13 cellular contexts compared by ENCODE assay signal in the genomic region with DNA sequence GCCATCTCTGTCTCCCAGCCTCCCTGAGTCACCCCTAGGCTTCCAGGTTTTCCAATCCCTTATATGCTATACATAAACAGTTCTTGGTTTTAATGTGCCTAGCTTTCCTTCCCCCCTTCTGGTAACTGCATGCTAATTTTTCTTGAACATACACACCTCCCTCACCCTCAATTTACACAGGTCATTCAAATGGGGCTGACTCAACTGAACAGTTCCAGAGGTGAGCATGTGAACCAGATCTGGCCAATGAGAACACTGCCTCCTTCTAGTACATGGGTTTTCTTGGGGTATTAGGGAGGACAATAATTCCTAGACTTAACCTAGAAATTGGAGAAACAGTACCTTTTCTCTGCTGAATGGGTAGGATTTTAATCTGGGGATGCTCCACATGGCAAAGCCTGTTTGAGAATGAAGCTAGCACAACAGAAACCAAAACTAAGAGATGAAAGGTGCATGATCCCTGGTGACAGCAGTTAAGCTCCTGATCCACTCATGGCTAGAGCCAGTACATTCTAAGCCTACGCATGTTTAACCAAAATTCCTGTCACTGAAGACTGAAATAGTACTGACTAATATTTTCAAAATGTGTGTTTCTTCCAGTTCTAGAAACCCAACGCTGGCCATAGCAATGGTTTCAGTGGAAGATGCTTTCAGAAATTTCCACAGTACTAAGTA. TPM values are rescaled to one million over a fixed set of nuclear protein-coding genes. Genes with fewer than 3 reads are reported as not detected.
DNase-seq lines count a peak whose midpoint lies in the region; ATAC-seq and TF ChIP-seq lines count a peak whose summit lies in the region.
"Had no signal": no experiment of that assay in that cellular context is flagged by ENCODE, and none has a peak within 500 bp of the region (broad histone marks: within the 10 kb centered on the region; RNA-seq: fewer than 3 reads in every experiment).

No MANE protein-coding gene starts in this region.

- peak overlapping the region; percentile 58 for H3K4me2 ChIP-seq in KMS-11

- H3K27ac ChIP-seq in KMS-11 (peak overlapping the region; percentile 25; the same call in 1 of the 2 replicates), sigmoid colon (peak overlapping the region in 3 of 4 donors; percentile 27 to 48 (median 38)), suprapubic skin (no peak overlapping the region)
- H3K27ac ChIP-seq: SK-N-MC, WERI-Rb-1 had no signal

- H3K79me2 ChIP-seq in KMS-11 (ENCODE audit: insufficient read depth, low read depth): peaks cover 9% of the 10 kb centered on the region; the same call in 1 of the 2 replicates

- H3K27ac Mint-ChIP-seq in activated CD4-positive, alpha-beta T cell treated with anti-CD3 and anti-CD28 coated beads, Interleukin-2, amount 10 ng/mL, durations not matched to agents 24 days and 14 days: peak overlapping the region; percentile 75

- TF ChIP-seq EP300 in sigmoid colon (IDR thresholded peaks at IDR 0.05) (no peak), suprapubic skin (IDR thresholded peaks at IDR 0.05) (no peak)

- peaks cover 28% of the 10 kb centered on the region for H3K4me1 Mint-ChIP-seq in activated CD4-positive, alpha-beta T cell treated with anti-CD3 and anti-CD28 coated beads, Interleukin-2, amount 10 ng/mL, durations not matched to agents 24 days and 14 days

- ATAC-seq in GM21526 (IDR thresholded peaks at IDR 0.05; ENCODE audit: low FRiP score, unreplicated experiment) (peak; percentile 54), HG03139 (IDR thresholded peaks at IDR 0.05; ENCODE audit: unreplicated experiment) (no peak)
- ATAC-seq: right cardiac atrium had no signal

- no peaks in the 10 kb centered on the region for H4K20me1 ChIP-seq in KMS-11 (ENCODE audit: insufficient read depth)

- intact Hi-C loops in activated CD4-positive, alpha-beta T cell treated with anti-CD3 and anti-CD28 coated beads, Interleukin-2, amount 10 ng/mL, durations not matched to agents 24 days and 14 days (cut with micrococcal nuclease): loop anchor here (1.0 kb wide), 1 partner anchor 11 kb away; no protein-coding TSS in a partner anchor
- intact Hi-C loops in sigmoid colon (cut with DNase I): no loop called here

- no peaks in the 10 kb centered on the region for H3K36me3 ChIP-seq in KMS-11 (ENCODE audit: insufficient read depth)
- H3K36me3 ChIP-seq in sigmoid colon: no peaks in the 10 kb centered on the region
- no peaks in the 10 kb centered on the region for H3K36me3 ChIP-seq in suprapubic skin

- peaks cover 23% of the 10 kb centered on the region for H3K36me3 Mint-ChIP-seq in activated CD4-positive, alpha-beta T cell treated with anti-CD3 and anti-CD28 coated beads, Interleukin-2, amount 10 ng/mL, durations not matched to agents 24 days and 14 days (ENCODE audit: low read depth)

- H3K4me3 ChIP-seq in KMS-11 (IDR thresholded peaks at IDR 0.05; ENCODE audit: insufficient read depth, low read depth, low read length) (peak overlapping the region; percentile 42), sigmoid colon (no peak overlapping the region), suprapubic skin (no peak overlapping the region)
- H3K4me3 ChIP-seq: SK-N-MC had no signal

- TF ChIP-seq POLR2A in sigmoid colon (IDR thresholded peaks at IDR 0.05) (no peak), suprapubic skin (IDR thresholded peaks at IDR 0.05) (no peak)

- H3K27me3 Mint-ChIP-seq in activated CD4-positive, alpha-beta T cell treated with anti-CD3 and anti-CD28 coated beads, Interleukin-2, amount 10 ng/mL, durations not matched to agents 24 days and 14 days: no peaks in the 10 kb centered on the region

- DNase-seq in activated CD4-positive, alpha-beta T cell treated with anti-CD3 and anti-CD28 coated beads, Interleukin-2, amount 10 ng/mL, durations not matched to agents 24 days and 14 days: peak; percentile 59
- no peak for DNase-seq in activated CD4-positive, alpha-beta T cell treated with anti-CD3 and anti-CD28 coated beads, Interleukin-2, amount 50 U/mL, for 48 hours
- no peak for DNase-seq in sigmoid colon
- DNase-seq in suprapubic skin (ENCODE audit: low spot score in 2 of 2): no peak
- DNase-seq in iPS-NIHi11 (ENCODE audit: low spot score): no peak
- DNase-seq: activated effector memory CD4-positive, alpha-beta T cell treated with anti-CD3 and anti-CD28 coated beads, Interleukin-2, amount 50 U/mL, for 16 hours; NCI-H2081; right cardiac atrium; WERI-Rb-1 had no signal

- H2AFZ ChIP-seq in KMS-11 (ENCODE audit: low read depth): no peak overlapping the region; the same call in 1 of the 2 replicates

- H3K9me3 ChIP-seq in sigmoid colon (no peaks in the 10 kb centered on the region), suprapubic skin (no peaks in the 10 kb centered on the region)

- no peaks in the 10 kb centered on the region for H3K9me3 Mint-ChIP-seq in activated CD4-positive, alpha-beta T cell treated with anti-CD3 and anti-CD28 coated beads, Interleukin-2, amount 10 ng/mL, durations not matched to agents 24 days and 14 days

- TF ChIP-seq CTCF in KMS-11 (conservative IDR thresholded peaks at IDR 0.05; ENCODE audit: low read depth, low read length) (no peak), sigmoid colon (IDR thresholded peaks at IDR 0.05) (no peak), suprapubic skin (IDR thresholded peaks at IDR 0.05) (no peak)

- no peak overlapping the region for H3K9ac ChIP-seq in KMS-11

- H3K4me1 ChIP-seq in KMS-11 (ENCODE audit: low read depth, poor library complexity, severe bottlenecking): peaks cover 52% of the 10 kb centered on the region
- H3K4me1 ChIP-seq in sigmoid colon: peaks cover 0 to 38% (median 29%) of the 10 kb centered on the region in 4 donors
- peaks cover 18% of the 10 kb centered on the region for H3K4me1 ChIP-seq in suprapubic skin

- WGBS in sigmoid colon, 2 donors: 92 to 93% methylated on average over 2 of the region's 2 CpGs
- WGBS in suprapubic skin: 94% methylated on average over 2 of the region's 2 CpGs

- peak overlapping the region; percentile 46 for H3K4me3 Mint-ChIP-seq in activated CD4-positive, alpha-beta T cell treated with anti-CD3 and anti-CD28 coated beads, Interleukin-2, amount 10 ng/mL, durations not matched to agents 24 days and 14 days

- H3K27me3 ChIP-seq in KMS-11 (ENCODE audit: insufficient read depth, low read depth) (no peaks in the 10 kb centered on the region), sigmoid colon (no peaks in the 10 kb centered on the region), suprapubic skin (no peaks in the 10 kb centered on the region)

RNA-seq across cellular contexts. Expression of a gene that starts 11.8 kb away (rescaled TPM):
- 30.9 and 34.3 TPM in 2 replicates for total RNA-seq in activated CD4-positive, alpha-beta T cell treated with anti-CD3 and anti-CD28 coated beads, Interleukin-2, amount 10 ng/mL, durations not matched to agents 24 days and 14 days
- total RNA-seq in sigmoid colon: 10 to 100 TPM; 53.5 to 77.8 (median 55.9) TPM
- 10 to 100 TPM; 12.0 to 15.8 (median 13.4) TPM for polyA plus RNA-seq in sigmoid colon
- total RNA-seq in suprapubic skin: 10 to 100 TPM; 18.5 to 37.4 (median 24.9) TPM

RNA-seq across cellular contexts. Expression of a gene that starts 40.0 kb away (rescaled TPM):
- 74.6 and 77.1 TPM in 2 replicates for total RNA-seq in activated CD4-positive, alpha-beta T cell treated with anti-CD3 and anti-CD28 coated beads, Interleukin-2, amount 10 ng/mL, durations not matched to agents 24 days and 14 days
- 10 to 100 TPM; 25.5 to 41.0 (median 34.5) TPM for total RNA-seq in sigmoid colon
- polyA plus RNA-seq in sigmoid colon: 10 to 100 TPM; 26.4 to 40.6 (median 34.0) TPM
- 10 to 100 TPM; 22.0 to 24.6 (median 23.7) TPM for total RNA-seq in suprapubic skin
